Comparison of ENCODE assay signal across 11 cellular contexts in genomic region chr7:25031432-25031831, GRCh38. TPM values are rescaled to one million over a fixed set of nuclear protein-coding genes. Genes with fewer than 3 reads are reported as not detected.
A peak's percentile ranks its signal among the peaks of the same experiment; 100 is the strongest.
DNase-seq lines count a peak whose midpoint lies in the region; ATAC-seq and TF ChIP-seq lines count a peak whose summit lies in the region.
"Had no signal": no experiment of that assay in that cellular context is flagged by ENCODE, and none has a peak within 500 bp of the region (broad histone marks: within the 10 kb centered on the region; RNA-seq: fewer than 3 reads in every experiment).

No MANE protein-coding gene starts in this region.

- no peak for DNase-seq in activated B cell treated with CpG ODN at 0.5 μM for 24 hours
- DNase-seq in H7: no peak
- DNase-seq in NCI-H2107 treated with DMSO at 0.1 percent for 48 hours (lab: John Stamatoyannopoulos, UW; ENCODE audit: unreplicated experiment): no peak
- DNase-seq in amygdala (lab: John Stamatoyannopoulos, UW): no peak
- DNase-seq: erythroblast, NCI-H226 had no signal

- no peak overlapping the region for H3K4me3 ChIP-seq in H7 (ENCODE audit: insufficient read depth, low read depth, low read length)

- intact Hi-C loops in activated B cell treated with CpG ODN at 0.5 μM for 24 hours (cut with micrococcal nuclease): no loop called here

- H3K27me3 ChIP-seq in H7 (ENCODE audit: control insufficient read depth, insufficient read depth, low read length): no peaks in the 10 kb centered on the region

- CTCF ChIA-PET in activated B cell treated with CpG ODN at 0.5 μM for 24 hours (lab: Charles Lee): no interaction called here

- POLR2A ChIA-PET in activated B cell treated with CpG ODN at 0.5 μM for 24 hours (lab: Charles Lee): no interaction called here

- peaks cover 10% of the 10 kb centered on the region for H3K4me1 Mint-ChIP-seq in activated B cell treated with CpG ODN at 0.5 μM for 24 hours

- H3K27ac Mint-ChIP-seq in activated B cell treated with CpG ODN at 0.5 μM for 24 hours: no peak overlapping the region

- no peak overlapping the region for H3K4me3 Mint-ChIP-seq in activated B cell treated with CpG ODN at 0.5 μM for 24 hours

- no peaks in the 10 kb centered on the region for H3K36me3 Mint-ChIP-seq in activated B cell treated with CpG ODN at 0.5 μM for 24 hours (ENCODE audit: low read depth)

- peak; percentile 9 for ATAC-seq in GM18499 (IDR thresholded peaks at IDR 0.05; ENCODE audit: insufficient read depth, unreplicated experiment)
- ATAC-seq in GM21423 (IDR thresholded peaks at IDR 0.05; ENCODE audit: unreplicated experiment): peak; percentile 34
- peak; percentile 32 for ATAC-seq in HG03097 (IDR thresholded peaks at IDR 0.05; ENCODE audit: low FRiP score, unreplicated experiment)
- peak; percentile 14 for ATAC-seq in activated B cell treated with CpG ODN at 0.5 μM for 24 hours (ENCODE audit: low read depth)
- ATAC-seq in HG03469 (IDR thresholded peaks at IDR 0.05; ENCODE audit: unreplicated experiment): no peak
- ATAC-seq: left colon had no signal

- TF ChIP-seq CTCF in activated B cell treated with CpG ODN at 0.5 μM for 24 hours (IDR thresholded peaks at IDR 0.05): no peak

- H3K9me3 Mint-ChIP-seq in activated B cell treated with CpG ODN at 0.5 μM for 24 hours: peaks cover 9% of the 10 kb centered on the region

- peaks cover 6% of the 10 kb centered on the region for H3K27me3 Mint-ChIP-seq in activated B cell treated with CpG ODN at 0.5 μM for 24 hours

- H3K36me3 ChIP-seq in H7 (replicated peaks; ENCODE audit: control insufficient read depth, insufficient read depth, low read length): no peaks in the 10 kb centered on the region

RNA-seq across cellular contexts. Expression of gene OSBPL3, which starts 51.5 kb away (rescaled TPM):
- total RNA-seq in activated B cell treated with CpG ODN at 0.5 μM for 24 hours: 29.3 and 33.3 TPM in 2 replicates
- 8.8 and 9.3 TPM in 2 replicates for total RNA-seq in H7 (2014; rRNA removed; shearing (Covaris generic))
